8 cellular contexts compared by ENCODE assay signal in the genomic region with DNA sequence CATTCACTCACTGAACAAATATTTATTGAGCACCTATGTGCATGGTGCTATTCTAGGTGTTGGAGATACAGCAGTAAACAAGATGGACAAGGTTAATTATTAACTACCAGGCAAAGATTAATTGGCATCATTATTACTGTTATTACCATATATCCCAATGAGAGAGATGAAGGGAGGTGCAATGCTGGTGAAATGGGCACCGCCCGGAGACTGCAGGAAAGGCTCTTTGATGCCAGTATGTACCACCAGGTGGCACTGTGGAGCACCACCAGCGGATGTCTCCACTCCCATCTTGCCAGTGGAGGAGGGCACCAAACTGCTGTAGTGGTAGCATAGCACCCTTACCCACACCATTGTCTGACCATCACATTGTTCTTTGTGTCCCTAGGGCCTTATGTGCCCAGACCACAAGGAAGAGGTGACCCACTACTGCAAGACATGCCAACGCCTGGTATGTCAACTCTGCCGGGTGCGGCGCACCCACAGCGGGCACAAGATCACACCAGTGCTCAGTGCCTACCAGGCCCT. TPM values are rescaled to one million over a fixed set of nuclear protein-coding genes. Genes with fewer than 3 reads are reported as not detected.
DNase-seq lines count a peak whose midpoint lies in the region; ATAC-seq, FAIRE-seq and TF ChIP-seq lines count a peak whose summit lies in the region.

No MANE protein-coding gene starts in this region.

- peak; percentile 96 for TF ChIP-seq CTCF in D721Med (IDR thresholded peaks at IDR 0.05; ENCODE audit: insufficient read depth, missing control alignments)
- TF ChIP-seq CTCF in OCI-LY7 (conservative IDR thresholded peaks at IDR 0.05; ENCODE audit: low read length): peak; percentile 90
- peak; percentile 90 to 91 for TF ChIP-seq CTCF in endothelial cell of umbilical vein (IDR thresholded peaks at IDR 0.05; ENCODE audit: extremely low read depth in 1 of 2, insufficient read depth in 1 of 2, low read depth in 1 of 2, low read length in 2 of 2)
- peak; percentile 82 for TF ChIP-seq CTCF in mucosa of descending colon (IDR thresholded peaks at IDR 0.05)

- H3K36me3 ChIP-seq in OCI-LY7 (ENCODE audit: insufficient read depth, low read length) (no peaks in the 10 kb centered on the region), endothelial cell of umbilical vein (ENCODE audit: control insufficient read depth in 2 of 2, extremely low read depth in 1 of 2, insufficient read depth in 2 of 2, low read length in 2 of 2) (peaks cover 4 to 23% of the 10 kb centered on the region in 2 experiments), mucosa of descending colon (ENCODE audit: low read depth) (no peaks in the 10 kb centered on the region)

- H4K20me1 ChIP-seq in OCI-LY7 (ENCODE audit: insufficient read depth, low read length) (no peaks in the 10 kb centered on the region), endothelial cell of umbilical vein (replicated peaks; ENCODE audit: control insufficient read depth, extremely low read depth, insufficient read depth, low read length) (no peaks in the 10 kb centered on the region)

- ATAC-seq in mucosa of descending colon (peak; percentile 75), GM21381 (IDR thresholded peaks at IDR 0.05; ENCODE audit: unreplicated experiment) (no peak)

- no peak overlapping the region for H3K9ac ChIP-seq in endothelial cell of umbilical vein (replicated peaks; ENCODE audit: extremely low read depth, insufficient read depth, low read length)

- dilution Hi-C loops in endothelial cell of umbilical vein (cut with MboI; ENCODE audit: extremely low pct_ligation_motif_present, low sequenced_read_pairs): no loop called here

- no peaks in the 10 kb centered on the region for H3K9me3 ChIP-seq in OCI-LY7 (ENCODE audit: low read length)
- H3K9me3 ChIP-seq in endothelial cell of umbilical vein (replicated peaks; ENCODE audit: control insufficient read depth, insufficient read depth, low read length): no peaks in the 10 kb centered on the region
- no peaks in the 10 kb centered on the region for H3K9me3 ChIP-seq in mucosa of descending colon

- 0 out of 2 replicates have a peak overlapping the region, but pooled peaks have one; percentile 8 for H3K4me2 ChIP-seq in OCI-LY7 (ENCODE audit: low read length)
- no peak overlapping the region for H3K4me2 ChIP-seq in endothelial cell of umbilical vein (ENCODE audit: insufficient read depth, low read length)

- FAIRE-seq in D721Med (lab: Jason Lieb, UNC) (peak; percentile 32), endothelial cell of umbilical vein (lab: Jason Lieb, UNC) (peak; percentile 99)

- H3K79me2 ChIP-seq in OCI-LY7 (ENCODE audit: insufficient read depth, low read depth, low read length) (peaks cover 13% of the 10 kb centered on the region; the same call in 1 of the 2 replicates), endothelial cell of umbilical vein (ENCODE audit: control insufficient read depth, insufficient read depth, low read length) (peaks cover 13% of the 10 kb centered on the region)

- CTCF ChIA-PET in OCI-LY7 (lab: Charles Lee; ENCODE audit: unreplicated experiment): interaction anchor here (1.0 to 1.3 kb wide), 2 partner anchors 9 to 17 kb away, joined by 3 to 4 read pairs; no protein-coding TSS in a partner anchor
- CTCF ChIA-PET in endothelial cell of umbilical vein (lab: Charles Lee): interaction anchor here (1.0 to 3.9 kb wide), 7 partner anchors 16 to 85 kb away, joined by 3 to 88 read pairs (median 10); no protein-coding TSS in a partner anchor

- no peaks in the 10 kb centered on the region for H3K9me2 ChIP-seq in OCI-LY7 (ENCODE audit: insufficient read depth, low read length)

- H2AFZ ChIP-seq in OCI-LY7 (ENCODE audit: low read length) (no peak overlapping the region), endothelial cell of umbilical vein (ENCODE audit: low read depth, low read length) (no peak overlapping the region)

- no peaks in the 10 kb centered on the region for H3K9me1 ChIP-seq in endothelial cell of umbilical vein (replicated peaks; ENCODE audit: control insufficient read depth, extremely low read depth, insufficient read depth, low read length)

- BruUV-seq in OCI-LY7 (replicated peaks; lab: Mats Ljungman, UMichigan) (no TSS peak), endothelial cell of umbilical vein (replicated peaks; lab: Mats Ljungman, UMichigan) (no TSS peak)

- H3K27ac ChIP-seq in OCI-LY7 (ENCODE audit: low read depth, low read length, poor library complexity, severe bottlenecking) (no peak overlapping the region), endothelial cell of umbilical vein (ENCODE audit: insufficient read depth, low read depth, low read length) (no peak overlapping the region)

- intact Hi-C loops in OCI-LY7 (cut with micrococcal nuclease; ENCODE audit: unreplicated experiment): loop anchor here (1.0 to 5.0 kb wide), 3 partner anchors 17 to 146 kb away; partner anchors contain the start of gene RUSC1
- intact Hi-C loops in endothelial cell of umbilical vein (cut with micrococcal nuclease): loop anchor here (1.0 to 2.0 kb wide), 2 partner anchors 16 to 50 kb away; no protein-coding TSS in a partner anchor
- intact Hi-C loops in mucosa of descending colon (cut with DNase I, micrococcal nuclease): loop anchor here in 1 of 2 donors (10.0 kb wide), 1 partner anchor 48 kb away; no protein-coding TSS in a partner anchor

- POLR2A ChIA-PET in OCI-LY7 (lab: Charles Lee) (no interaction called here), endothelial cell of umbilical vein (lab: Charles Lee) (no interaction called here)

- H3K4me3 ChIP-seq in OCI-LY7 (ENCODE audit: low read depth, low read length, poor library complexity, severe bottlenecking): peak overlapping the region; percentile 4
- no peak overlapping the region for H3K4me3 ChIP-seq in endothelial cell of umbilical vein (replicated peaks in 1 of 3; ENCODE audit: insufficient read depth in 1 of 3, low read depth in 1 of 3, low read length in 3 of 3)
- no peak overlapping the region for H3K4me3 ChIP-seq in mucosa of descending colon

- DNase-seq in D721Med (ENCODE audit: insufficient read length, low spot score): peak; percentile 100
- DNase-seq in KG1 (lab: John Stamatoyannopoulos, UW): peak; percentile 79
- DNase-seq in OCI-LY7 (ENCODE audit: low spot score): peak; percentile 83
- DNase-seq in activated CD8-positive, alpha-beta memory T cell treated with anti-CD3 and anti-CD28 coated beads, Interleukin-2, amount 50 U/mL, for 24 hours (ENCODE audit: extremely low read depth): peak; percentile 71
- peak; percentile 65 for DNase-seq in endothelial cell of umbilical vein (ENCODE audit: low read depth, low spot score)
- peak; percentile 87 to 96 (median 90) for DNase-seq in mucosa of descending colon
- peak; percentile 69 to 75 for DNase-seq in stimulated activated CD8-positive, alpha-beta memory T cell treated with anti-CD3 and anti-CD28 coated beads, Interleukin-7, amount 100 ng/mL, for 4 hours (ENCODE audit: low read depth in 2 of 2)

- H3K4me1 ChIP-seq in OCI-LY7 (ENCODE audit: insufficient read depth, low read length, poor library complexity, severe bottlenecking) (peaks cover 33% of the 10 kb centered on the region), endothelial cell of umbilical vein (ENCODE audit: control insufficient read depth, extremely low read depth, insufficient read depth, low read length) (peaks cover 11% of the 10 kb centered on the region), mucosa of descending colon (ENCODE audit: low read depth) (peaks cover 24% of the 10 kb centered on the region)

- H3K27me3 ChIP-seq in endothelial cell of umbilical vein (ENCODE audit: control insufficient read depth in 2 of 2, insufficient read depth in 2 of 2, low read length in 2 of 2): no peaks in the 10 kb centered on the region

- no peak for TF ChIP-seq POLR2A in endothelial cell of umbilical vein (IDR thresholded peaks at IDR 0.05; ENCODE audit: low read depth, low read length)

RNA-seq across cellular contexts. Expression of gene TRIM46, which starts 3.0 kb away (rescaled TPM):
- total RNA-seq in OCI-LY7 (2014; rRNA removed; shearing (Covaris generic)): 1.3 and 3.1 TPM in 2 replicates
- total RNA-seq in OCI-LY7 (2022) (3.9 and 4.5 TPM in 2 replicates), endothelial cell of umbilical vein (9.6 and 10.0 TPM in 2 replicates), mucosa of descending colon (under 1 TPM; 0.26 to 0.76 (median 0.39) TPM)
- polyA plus RNA-seq in endothelial cell of umbilical vein: 9.5 and 12.7 TPM in 2 replicates
- 4.9 and 5.8 TPM in 2 replicates for polyA plus RNA-seq in endothelial cell of umbilical vein (2011; cell fraction: cytosol; rRNA removed)
- polyA plus RNA-seq in endothelial cell of umbilical vein (2011; cell fraction: nucleus; rRNA removed): 20.9 and 24.0 TPM in 2 replicates
- 5.6 and 7.1 TPM in 2 replicates for polyA plus RNA-seq in endothelial cell of umbilical vein (2012)
- polyA minus RNA-seq in endothelial cell of umbilical vein: 7.2 and 10.3 TPM in 2 replicates
- not detected for polyA minus RNA-seq in endothelial cell of umbilical vein (2011; cell fraction: cytosol; rRNA and poly(A)+ RNA removed)
- polyA minus RNA-seq in endothelial cell of umbilical vein (2011; cell fraction: nucleus; rRNA and poly(A)+ RNA removed): 10.0 and 11.3 TPM in 2 replicates

RNA-seq across cellular contexts. Expression of gene KRTCAP2, which starts 3.5 kb away (rescaled TPM):
- 80.5 and 128 TPM in 2 replicates for total RNA-seq in OCI-LY7 (2014; rRNA removed; shearing (Covaris generic))
- total RNA-seq in OCI-LY7 (2022) (141 and 166 TPM in 2 replicates), endothelial cell of umbilical vein (170 and 207 TPM in 2 replicates), mucosa of descending colon (100 to 1,000 TPM; 162 to 190 (median 176) TPM)
- 362 and 409 TPM in 2 replicates for polyA plus RNA-seq in endothelial cell of umbilical vein
- polyA plus RNA-seq in endothelial cell of umbilical vein (2011; cell fraction: cytosol; rRNA removed): 298 and 301 TPM in 2 replicates
- polyA plus RNA-seq in endothelial cell of umbilical vein (2011; cell fraction: nucleus; rRNA removed): 92.2 and 112 TPM in 2 replicates
- 200 and 222 TPM in 2 replicates for polyA plus RNA-seq in endothelial cell of umbilical vein (2012)
- polyA minus RNA-seq in endothelial cell of umbilical vein: 246 and 346 TPM in 2 replicates
- polyA minus RNA-seq in endothelial cell of umbilical vein (2011; cell fraction: cytosol; rRNA and poly(A)+ RNA removed): 286 TPM
- 38.0 and 44.5 TPM in 2 replicates for polyA minus RNA-seq in endothelial cell of umbilical vein (2011; cell fraction: nucleus; rRNA and poly(A)+ RNA removed)

RNA-seq across cellular contexts. Expression of gene THBS3, which starts 31.1 kb away (rescaled TPM):
- 6.9 and 11.1 TPM in 2 replicates for total RNA-seq in OCI-LY7 (2014; rRNA removed; shearing (Covaris generic))
- total RNA-seq in OCI-LY7 (2022) (28.7 and 37.1 TPM in 2 replicates), endothelial cell of umbilical vein (22.4 and 23.6 TPM in 2 replicates), mucosa of descending colon (10 to 100 TPM; 22.4 to 35.9 (median 33.9) TPM)
- polyA plus RNA-seq in endothelial cell of umbilical vein: 25.7 and 29.4 TPM in 2 replicates
- 11.5 and 13.1 TPM in 2 replicates for polyA plus RNA-seq in endothelial cell of umbilical vein (2011; cell fraction: cytosol; rRNA removed)
- 134 and 168 TPM in 2 replicates for polyA plus RNA-seq in endothelial cell of umbilical vein (2011; cell fraction: nucleus; rRNA removed)
- 18.6 and 32.2 TPM in 2 replicates for polyA plus RNA-seq in endothelial cell of umbilical vein (2012)
- 30.1 and 36.1 TPM in 2 replicates for polyA minus RNA-seq in endothelial cell of umbilical vein
- polyA minus RNA-seq in endothelial cell of umbilical vein (2011; cell fraction: cytosol; rRNA and poly(A)+ RNA removed): 2.7 TPM
- 23.8 and 26.1 TPM in 2 replicates for polyA minus RNA-seq in endothelial cell of umbilical vein (2011; cell fraction: nucleus; rRNA and poly(A)+ RNA removed)

RNA-seq across cellular contexts. Expression of gene MTX1, which starts 31.9 kb away (rescaled TPM):
- 67.6 and 70.2 TPM in 2 replicates for total RNA-seq in OCI-LY7 (2014; rRNA removed; shearing (Covaris generic))
- 43.9 and 45.7 TPM in 2 replicates for total RNA-seq in OCI-LY7 (2022)
- total RNA-seq in endothelial cell of umbilical vein: 49.1 and 53.0 TPM in 2 replicates
- 109 and 137 TPM in 2 replicates for polyA plus RNA-seq in endothelial cell of umbilical vein
- 83.3 and 90.2 TPM in 2 replicates for polyA plus RNA-seq in endothelial cell of umbilical vein (2011; cell fraction: cytosol; rRNA removed)
- polyA plus RNA-seq in endothelial cell of umbilical vein (2011; cell fraction: nucleus; rRNA removed): 45.5 and 50.8 TPM in 2 replicates
- polyA plus RNA-seq in endothelial cell of umbilical vein (2012): 56.9 and 61.7 TPM in 2 replicates
- 44.4 and 56.0 TPM in 2 replicates for polyA minus RNA-seq in endothelial cell of umbilical vein
- 63.1 TPM for polyA minus RNA-seq in endothelial cell of umbilical vein (2011; cell fraction: cytosol; rRNA and poly(A)+ RNA removed)
- polyA minus RNA-seq in endothelial cell of umbilical vein (2011; cell fraction: nucleus; rRNA and poly(A)+ RNA removed): 14.8 and 20.2 TPM in 2 replicates
- 10 to 100 TPM; 26.1 to 41.1 (median 35.6) TPM for total RNA-seq in mucosa of descending colon

RNA-seq across cellular contexts. Expression of gene DPM3, which starts 36.3 kb away (rescaled TPM):
- total RNA-seq in OCI-LY7 (2014; rRNA removed; shearing (Covaris generic)): 32.5 and 41.8 TPM in 2 replicates
- total RNA-seq in OCI-LY7 (2022): 56.2 and 65.9 TPM in 2 replicates
- 69.6 and 78.8 TPM in 2 replicates for total RNA-seq in endothelial cell of umbilical vein
- polyA plus RNA-seq in endothelial cell of umbilical vein: 258 and 315 TPM in 2 replicates
- polyA plus RNA-seq in endothelial cell of umbilical vein (2011; cell fraction: cytosol; rRNA removed): 105 and 126 TPM in 2 replicates
- polyA plus RNA-seq in endothelial cell of umbilical vein (2011; cell fraction: nucleus; rRNA removed): 31.3 and 32.5 TPM in 2 replicates
- polyA plus RNA-seq in endothelial cell of umbilical vein (2012): 62.2 and 63.4 TPM in 2 replicates
- polyA minus RNA-seq in endothelial cell of umbilical vein: 16.3 and 17.2 TPM in 2 replicates
- 39.9 TPM for polyA minus RNA-seq in endothelial cell of umbilical vein (2011; cell fraction: cytosol; rRNA and poly(A)+ RNA removed)
- 3.8 and 6.2 TPM in 2 replicates for polyA minus RNA-seq in endothelial cell of umbilical vein (2011; cell fraction: nucleus; rRNA and poly(A)+ RNA removed)
- 100 to 1,000 TPM in 1 of 3 donors, 10 to 100 TPM in 2; 76.3 to 106 (median 78.4) TPM for total RNA-seq in mucosa of descending colon
